Comparison of ENCODE assay signal across 24 cellular contexts in genomic region chr3:42166662-42167300, GRCh38.
DNase-seq lines count a peak whose midpoint lies in the region; ATAC-seq and TF ChIP-seq lines count a peak whose summit lies in the region.
"Had no signal": no experiment of that assay in that cellular context is flagged by ENCODE, and none has a peak within 500 bp of the region (broad histone marks: within the 10 kb centered on the region; RNA-seq: fewer than 3 reads in every experiment).

No MANE protein-coding gene starts in this region.

- POLR2A ChIA-PET in RWPE1 (lab: Yijun Ruan, JAX; ENCODE audit: low non-redundant PET), result no interaction called here

- H3K9me3 ChIP-seq in colonic mucosa (no peaks in the 10 kb centered on the region), mucosa of rectum (ENCODE audit: control insufficient read depth in 2 of 2, low read length in 2 of 2) (no peaks in the 10 kb centered on the region)
- H3K9me3 ChIP-seq: lower lobe of right lung, upper lobe of left lung had no signal

- DNase-seq in Right ventricle myocardium superior, result no peak
- no peak for DNase-seq in cardiac septum (ENCODE audit: low spot score)
- DNase-seq in colonic mucosa, result no peak
- DNase-seq in RWPE1 (ENCODE audit: low spot score), result no peak
- no peak for DNase-seq in activated CD8-positive, alpha-beta memory T cell treated with anti-CD3 and anti-CD28 coated beads, Interleukin-2, amount 50 U/mL, for 48 hours
- no peak for DNase-seq in NCI-H1694 treated with DMSO at 0.1 percent for 48 hours (lab: John Stamatoyannopoulos, UW)
- DNase-seq: activated CD4-positive, alpha-beta T cell treated with anti-CD3 and anti-CD28 coated beads, Interleukin-2, amount 10 ng/mL, durations not matched to agents 7 days and 5 days; activated naive CD8-positive, alpha-beta T cell treated with anti-CD3 and anti-CD28 coated beads, Interleukin-2, amount 50 U/mL, for 24 hours; AML-193; COR-L47; DND-41; lower lobe of right lung; NCI-H1930; NCI-H226; NCI-H748 treated with DMSO at 0.1 percent for 48 hours; SIG-M5; stimulated activated CD4-positive, alpha-beta T cell treated with anti-CD3 and anti-CD28 coated beads, Interleukin-4, amount 100 ng/mL, for 24 hours; stimulated activated naive CD8-positive, alpha-beta T cell treated with anti-CD3 and anti-CD28 coated beads, Interleukin-15, Interleukin-2, amounts not matched to agents 100 U/mL and 50 U/mL, for 24 hours; T-helper 1 cell; upper lobe of left lung had no signal

- H3K4me1 ChIP-seq in colonic mucosa (peaks cover 12% of the 10 kb centered on the region), mucosa of rectum (ENCODE audit: control insufficient read depth in 2 of 2, insufficient read depth in 2 of 2, low read length in 2 of 2) (peaks cover 20 to 37% of the 10 kb centered on the region in 2 donors)

- no peak overlapping the region for H3K4me3 ChIP-seq in colonic mucosa
- H3K4me3 ChIP-seq in mucosa of rectum (ENCODE audit: low read length in 2 of 2), result no peak overlapping the region
- H3K4me3 ChIP-seq: lower lobe of right lung, neural progenitor cell, upper lobe of left lung had no signal

- CTCF ChIA-PET in RWPE1 (lab: Yijun Ruan, JAX), result no interaction called here

- H3K27ac ChIP-seq in colonic mucosa (peak overlapping the region; percentile 36), mucosa of rectum (ENCODE audit: low read depth in 2 of 2, low read length in 2 of 2) (peak overlapping the region; percentile 52 to 83), RWPE1 (no peak overlapping the region)
- H3K27ac ChIP-seq: epithelial cell of prostate, lower lobe of right lung, neural progenitor cell, upper lobe of left lung had no signal

- H3K36me3 ChIP-seq in colonic mucosa (no peaks in the 10 kb centered on the region), mucosa of rectum (ENCODE audit: control insufficient read depth in 2 of 2, insufficient read depth in 2 of 2, low read length in 2 of 2) (no peaks in the 10 kb centered on the region)
- H3K36me3 ChIP-seq: lower lobe of right lung, neural progenitor cell, upper lobe of left lung had no signal

- intact Hi-C loops in Right ventricle myocardium superior (cut with DNase I) (no loop called here), cardiac septum (cut with DNase I) (no loop called here), colonic mucosa (cut with DNase I) (no loop called here)

- H3K27me3 ChIP-seq in colonic mucosa (no peaks in the 10 kb centered on the region), mucosa of rectum (ENCODE audit: control insufficient read depth in 2 of 2, insufficient read depth in 2 of 2, low read length in 2 of 2) (no peaks in the 10 kb centered on the region)
- H3K27me3 ChIP-seq: neural progenitor cell, upper lobe of left lung had no signal

- peak; percentile 69 for ATAC-seq in Right ventricle myocardium superior (ENCODE audit: poor library complexity)
- no peak for ATAC-seq in GM18502 (IDR thresholded peaks at IDR 0.05; ENCODE audit: poor library complexity, unreplicated experiment)
- ATAC-seq: activated naive CD8-positive, alpha-beta T cell treated with anti-CD3 and anti-CD28 coated beads, Interleukin-2, amount 50 U/mL, for 24 hours; lower lobe of right lung; stimulated activated naive CD8-positive, alpha-beta T cell treated with anti-CD3 and anti-CD28 coated beads, Interleukin-15, Interleukin-2, amounts not matched to agents 100 U/mL and 50 U/mL, for 24 hours had no signal

- H3K9ac ChIP-seq in colonic mucosa (ENCODE audit: low read depth in 2 of 2, low read length in 2 of 2), result no peak overlapping the region
- H3K9ac ChIP-seq in mucosa of rectum (ENCODE audit: low read depth in 1 of 2, low read length in 2 of 2), result peak overlapping the region in 1 of 2 donors; percentile 41
- H3K9ac ChIP-seq: neural progenitor cell had no signal

- TF ChIP-seq CTCF in colonic mucosa (IDR thresholded peaks at IDR 0.05) (no peak), RWPE1 (conservative IDR thresholded peaks at IDR 0.05; ENCODE audit: low read depth) (no peak)
